Comparison of ENCODE assay signal across 8 cellular contexts in genomic region chr13:51221674-51222509, GRCh38. TPM values are rescaled to one million over a fixed set of nuclear protein-coding genes. Genes with fewer than 3 reads are reported as not detected.
A peak's percentile ranks its signal among the peaks of the same experiment; 100 is the strongest.
DNase-seq lines count a peak whose midpoint lies in the region; ATAC-seq, FAIRE-seq and TF ChIP-seq lines count a peak whose summit lies in the region.

A gene with protein sequence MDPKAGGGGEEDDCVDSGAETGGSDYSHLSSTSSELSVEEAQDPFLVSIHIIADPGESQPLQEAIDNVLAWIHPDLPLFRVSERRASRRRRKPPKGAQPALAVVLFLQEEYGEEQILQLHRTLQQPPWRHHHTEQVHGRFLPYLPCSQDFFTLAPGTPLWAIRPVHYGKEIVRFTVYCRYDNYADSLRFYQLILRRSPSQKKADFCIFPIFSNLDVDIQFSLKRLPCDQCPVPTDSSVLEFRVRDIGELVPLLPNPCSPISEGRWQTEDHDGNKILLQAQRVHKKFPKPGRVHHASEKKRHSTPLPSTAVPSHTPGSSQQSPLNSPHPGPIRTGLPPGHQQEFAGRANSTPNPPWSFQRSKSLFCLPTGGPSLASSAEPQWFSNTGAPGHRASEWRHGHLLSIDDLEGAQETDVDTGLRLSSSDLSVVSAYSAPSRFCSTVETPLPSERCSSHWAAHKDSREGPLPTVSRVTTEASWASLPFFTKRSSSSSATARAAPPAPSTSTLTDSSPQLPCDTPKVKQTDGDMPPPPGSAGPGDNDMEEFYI (plus strand): TSS chr13:51222398. CDS start chr13:51222502, 104 bp downstream.

- TF ChIP-seq POLR2A in A549 (IDR thresholded peaks at IDR 0.05; ENCODE audit: low read length) (peak; percentile 15), GM12892 (IDR thresholded peaks at IDR 0.05; ENCODE audit: low read depth, low read length) (no peak)

- peak within 1 kb of the TSS; percentile 76 for H3K4me3 Mint-ChIP-seq in activated naive CD8-positive, alpha-beta T cell treated with anti-CD3 and anti-CD28 coated beads, Interleukin-2, amount 50 U/mL, for 24 hours

- no peaks in the 10 kb centered on the region for H3K9me3 Mint-ChIP-seq in activated naive CD8-positive, alpha-beta T cell treated with anti-CD3 and anti-CD28 coated beads, Interleukin-2, amount 50 U/mL, for 24 hours

- 3% methylated on average over 8 of the region's 86 CpGs for WGBS in A549 (ENCODE audit: missing lambda C conversion rate)

- no peak for TF ChIP-seq RAD21 in A549 (conservative IDR thresholded peaks at IDR 0.05 in 1 of 2, IDR thresholded peaks at IDR 0.05 in 1 of 2)

- POLR2A ChIA-PET in A549 (lab: Yijun Ruan, JAX): no interaction called here
- POLR2A ChIA-PET in Panc1 (lab: Charles Lee): interaction anchor here (0.7 kb wide), 1 partner anchor 88 kb away, joined by 3 read pairs; no protein-coding TSS in a partner anchor

- no TSS peak for BruUV-seq in Panc1 (replicated peaks; lab: Mats Ljungman, UMichigan)

- no peak for TF ChIP-seq EP300 in A549 (IDR thresholded peaks at IDR 0.05)

- intact Hi-C loops in Panc1 (cut with micrococcal nuclease; ENCODE audit: unreplicated experiment) (no loop called here), left ventricle myocardium inferior (cut with micrococcal nuclease) (loop anchor here (10.0 kb wide), 1 partner anchor 63 kb away; no protein-coding TSS in a partner anchor), posterior cingulate gyrus (cut with DNase I) (loop anchor here (1.0 to 5.0 kb wide), 4 partner anchors 25 to 230 kb away; partner anchors contain the start of gene INTS6)

- peak; percentile 54 for TF ChIP-seq CTCF in A549 (IDR thresholded peaks at IDR 0.05)
- TF ChIP-seq CTCF in Panc1 (IDR thresholded peaks at IDR 0.05): peak; percentile 79
- peak; percentile 51 for TF ChIP-seq CTCF in left ventricle myocardium inferior (IDR thresholded peaks at IDR 0.05; ENCODE audit: borderline replicate concordance)

- H3K27ac Mint-ChIP-seq in activated naive CD8-positive, alpha-beta T cell treated with anti-CD3 and anti-CD28 coated beads, Interleukin-2, amount 50 U/mL, for 24 hours: peak within 1 kb of the TSS; percentile 46

- H3K36me3 ChIP-seq in Panc1 (ENCODE audit: control insufficient read depth, insufficient read depth, low read length): no peaks in the 10 kb centered on the region
- no peaks in the 10 kb centered on the region for H3K36me3 ChIP-seq in left ventricle myocardium inferior

- no peak for FAIRE-seq in A549 (lab: Jason Lieb, UNC)
- FAIRE-seq in GM12892 (lab: Jason Lieb, UNC): peak; percentile 17
- no peak for FAIRE-seq in RCC 7860 (lab: Jason Lieb, UNC)

- H3K27me3 ChIP-seq in Panc1 (ENCODE audit: control insufficient read depth, insufficient read depth, low read length) (peaks cover 5% of the 10 kb centered on the region; the same call in 1 of the 2 replicates), left ventricle myocardium inferior (ENCODE audit: low read depth) (no peaks in the 10 kb centered on the region)

- H3K4me2 ChIP-seq in A549: peak within 1 kb of the TSS; percentile 93

- DNase-seq in A549 (ENCODE audit: low read depth in 1 of 2, low spot score in 1 of 2) (peak; percentile 11 to 23), GM12892 (ENCODE audit: insufficient read length) (peak; percentile 52), Panc1 (ENCODE audit: low read depth, low spot score) (no peak), left ventricle myocardium inferior (peak; percentile 50), posterior cingulate gyrus (peak; percentile 47 to 96 (median 56)), RCC 7860 (ENCODE audit: low spot score) (no peak)
- peak; percentile 56 for DNase-seq in activated naive CD8-positive, alpha-beta T cell treated with anti-CD3 and anti-CD28 coated beads, Interleukin-2, amount 50 U/mL, for 24 hours

- peak within 1 kb of the TSS; percentile 78 for H3K4me3 ChIP-seq in A549
- peak within 1 kb of the TSS; percentile 51 to 56 for H3K4me3 ChIP-seq in Panc1 (ENCODE audit: low read depth in 2 of 2, low read length in 2 of 2)
- peak within 1 kb of the TSS; percentile 98 for H3K4me3 ChIP-seq in left ventricle myocardium inferior

- no peaks in the 10 kb centered on the region for H3K4me1 ChIP-seq in A549
- H3K4me1 ChIP-seq in Panc1 (ENCODE audit: control insufficient read depth, insufficient read depth, low read length): no peaks in the 10 kb centered on the region
- H3K4me1 ChIP-seq in left ventricle myocardium inferior: peaks cover 40% of the 10 kb centered on the region

- H3K36me3 Mint-ChIP-seq in activated naive CD8-positive, alpha-beta T cell treated with anti-CD3 and anti-CD28 coated beads, Interleukin-2, amount 50 U/mL, for 24 hours (ENCODE audit: low read depth): no peaks in the 10 kb centered on the region

- in situ Hi-C loops in Panc1 (cut with HindIII; ENCODE audit: low pct_unique_long_range_greater_than_20kb, low sequenced_read_pairs): no loop called here

- H3K27me3 Mint-ChIP-seq in activated naive CD8-positive, alpha-beta T cell treated with anti-CD3 and anti-CD28 coated beads, Interleukin-2, amount 50 U/mL, for 24 hours: peaks cover 63% of the 10 kb centered on the region

- peaks cover 10% of the 10 kb centered on the region for H3K4me1 Mint-ChIP-seq in activated naive CD8-positive, alpha-beta T cell treated with anti-CD3 and anti-CD28 coated beads, Interleukin-2, amount 50 U/mL, for 24 hours

- CTCF ChIA-PET in A549 (lab: Yijun Ruan, JAX) (interaction anchor here (0.7 to 3.9 kb wide), 5 partner anchors 15 to 576 kb away, joined by 3 to 20 read pairs (median 5); no protein-coding TSS in a partner anchor), Panc1 (lab: Charles Lee) (no interaction called here)

- H3K27ac ChIP-seq in A549 (peak within 1 kb of the TSS; percentile 84 to 90), Panc1 (ENCODE audit: low read length) (no peak within 1 kb of the TSS), left ventricle myocardium inferior (replicated peaks) (peak within 1 kb of the TSS; percentile 89)

- ATAC-seq in A549: peak; percentile 91 to 92
- peak; percentile 86 for ATAC-seq in HG03135 (IDR thresholded peaks at IDR 0.05; ENCODE audit: unreplicated experiment)
- peak; percentile 94 for ATAC-seq in Panc1
- peak; percentile 83 for ATAC-seq in activated naive CD8-positive, alpha-beta T cell treated with anti-CD3 and anti-CD28 coated beads, Interleukin-2, amount 50 U/mL, for 24 hours

- H3K9me3 ChIP-seq in A549 (no peaks in the 10 kb centered on the region), Panc1 (ENCODE audit: control insufficient read depth, insufficient read depth, low read depth, low read length) (no peaks in the 10 kb centered on the region), left ventricle myocardium inferior (replicated peaks) (no peaks in the 10 kb centered on the region)

TF ChIP-seq in A549, 52 proteins besides CTCF, POLR2A, EP300 and RAD21 (continues in another document):
- TF ChIP-seq RFX5 (IDR thresholded peaks at IDR 0.05) (no peak), TFCP2L1 (CRISPR knock-in tag; IDR thresholded peaks at IDR 0.05) (no peak), ZNF302 (CRISPR knock-in tag; IDR thresholded peaks at IDR 0.05) (no peak), E2F6 (IDR thresholded peaks at IDR 0.05; ENCODE audit: borderline replicate concordance, low read depth) (peak; percentile 75; the same call in 1 of the 2 replicates), RARB (CRISPR knock-in tag; IDR thresholded peaks at IDR 0.05) (no peak), CBX8 (IDR thresholded peaks at IDR 0.05) (no peak)
- TF ChIP-seq, protein P1, sequence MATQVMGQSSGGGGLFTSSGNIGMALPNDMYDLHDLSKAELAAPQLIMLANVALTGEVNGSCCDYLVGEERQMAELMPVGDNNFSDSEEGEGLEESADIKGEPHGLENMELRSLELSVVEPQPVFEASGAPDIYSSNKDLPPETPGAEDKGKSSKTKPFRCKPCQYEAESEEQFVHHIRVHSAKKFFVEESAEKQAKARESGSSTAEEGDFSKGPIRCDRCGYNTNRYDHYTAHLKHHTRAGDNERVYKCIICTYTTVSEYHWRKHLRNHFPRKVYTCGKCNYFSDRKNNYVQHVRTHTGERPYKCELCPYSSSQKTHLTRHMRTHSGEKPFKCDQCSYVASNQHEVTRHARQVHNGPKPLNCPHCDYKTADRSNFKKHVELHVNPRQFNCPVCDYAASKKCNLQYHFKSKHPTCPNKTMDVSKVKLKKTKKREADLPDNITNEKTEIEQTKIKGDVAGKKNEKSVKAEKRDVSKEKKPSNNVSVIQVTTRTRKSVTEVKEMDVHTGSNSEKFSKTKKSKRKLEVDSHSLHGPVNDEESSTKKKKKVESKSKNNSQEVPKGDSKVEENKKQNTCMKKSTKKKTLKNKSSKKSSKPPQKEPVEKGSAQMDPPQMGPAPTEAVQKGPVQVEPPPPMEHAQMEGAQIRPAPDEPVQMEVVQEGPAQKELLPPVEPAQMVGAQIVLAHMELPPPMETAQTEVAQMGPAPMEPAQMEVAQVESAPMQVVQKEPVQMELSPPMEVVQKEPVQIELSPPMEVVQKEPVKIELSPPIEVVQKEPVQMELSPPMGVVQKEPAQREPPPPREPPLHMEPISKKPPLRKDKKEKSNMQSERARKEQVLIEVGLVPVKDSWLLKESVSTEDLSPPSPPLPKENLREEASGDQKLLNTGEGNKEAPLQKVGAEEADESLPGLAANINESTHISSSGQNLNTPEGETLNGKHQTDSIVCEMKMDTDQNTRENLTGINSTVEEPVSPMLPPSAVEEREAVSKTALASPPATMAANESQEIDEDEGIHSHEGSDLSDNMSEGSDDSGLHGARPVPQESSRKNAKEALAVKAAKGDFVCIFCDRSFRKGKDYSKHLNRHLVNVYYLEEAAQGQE (IDR thresholded peaks at IDR 0.05): no peak

RNA-seq across cellular contexts. Expression of the gene that starts here (rescaled TPM):
- polyA plus RNA-seq in A549 (2011; rRNA removed): 1.5 and 1.6 TPM in 2 replicates
- 1.3 and 2.0 TPM in 2 replicates for polyA plus RNA-seq in A549 (2012; cell fraction: cytosol; rRNA removed)
- polyA plus RNA-seq in A549 (2012; cell fraction: nucleus; rRNA removed): 1.3 and 1.4 TPM in 2 replicates
- 1.4 to 1.6 TPM (median 1.5 TPM) in 3 replicates for polyA plus RNA-seq in A549 (2017; fragmentation: RNase III; extraction: RNeasy Plus Mini Kit Qiagen cat#74134 plus additional on column Dnase treatment)
- 1.7 and 2.0 TPM in 2 replicates for polyA minus RNA-seq in A549 (2011; rRNA and poly(A)+ RNA removed)
- not detected for polyA plus RNA-seq in GM12892 (2012; ENCODE audit: missing spikeins)
- total RNA-seq in Panc1 (2021; ENCODE audit: unreplicated experiment): 1.1 TPM
- polyA plus RNA-seq in Panc1 (2012; ENCODE audit: insufficient read length): 0.67 TPM
- 5.7 TPM for total RNA-seq in left ventricle myocardium inferior

Comparison
In these comparisons a context has a peak if more than half of its experiments do, and no peak if none do; other contexts are left out.
1. DNase-seq: peak in A549 (2 of 2), GM12892 (single experiment), activated naive CD8-positive, alpha-beta T cell treated with anti-CD3 and anti-CD28 coated beads, Interleukin-2, amount 50 U/mL, for 24 hours (single experiment), left ventricle myocardium inferior (single experiment) and posterior cingulate gyrus (10 of 10); none in Panc1 (single experiment) and RCC 7860 (single experiment).
2. Peak in every context shown above with its lines, with median percentiles within 50 percentile points of each other: ATAC-seq, H3K4me3 ChIP-seq and CTCF ChIP-seq.